ENCODE assay signal across 8 cellular contexts in genomic region chr11:17353228-17354021, GRCh38. TPM values are rescaled to one million over a fixed set of nuclear protein-coding genes. Genes with fewer than 3 reads are reported as not detected.
DNase-seq lines count a peak whose midpoint lies in the region; ATAC-seq and TF ChIP-seq lines count a peak whose summit lies in the region.

No MANE protein-coding gene starts in this region.

- H3K27ac ChIP-seq in HUES6 (ENCODE audit: low read depth, low read length) = no peak overlapping the region
- peak overlapping the region; percentile 94 for H3K27ac ChIP-seq in OCI-LY1 (ENCODE audit: low read depth, low read length, poor library complexity, severe bottlenecking)
- H3K27ac ChIP-seq in esophagus (ENCODE audit: low read depth in 2 of 2, low read length in 1 of 2) = peak overlapping the region; percentile 70 to 85

- peak overlapping the region; percentile 92 for H3K4me2 ChIP-seq in OCI-LY1 (ENCODE audit: low read length)

- ATAC-seq in mucosa of descending colon (peak; percentile 83), HG03095 (IDR thresholded peaks at IDR 0.05; ENCODE audit: unreplicated experiment) (no peak)

- H3K9me3 ChIP-seq in HUES6 (ENCODE audit: control insufficient read depth, insufficient read depth, low read depth, low read length) = no peaks in the 10 kb centered on the region
- H3K9me3 ChIP-seq in OCI-LY1 (ENCODE audit: low read length) = no peaks in the 10 kb centered on the region
- no peaks in the 10 kb centered on the region for H3K9me3 ChIP-seq in esophagus (ENCODE audit: control insufficient read depth in 2 of 2, insufficient read depth in 1 of 2, low read depth in 1 of 2, low read length in 1 of 2)
- no peaks in the 10 kb centered on the region for H3K9me3 ChIP-seq in mucosa of descending colon

- no peak for TF ChIP-seq CTCF in GM12865 (IDR thresholded peaks at IDR 0.05; ENCODE audit: insufficient read depth, low read depth, low read length, missing control alignments)
- TF ChIP-seq CTCF in OCI-LY1 (IDR thresholded peaks at IDR 0.05; ENCODE audit: low read length) = no peak
- TF ChIP-seq CTCF in mucosa of descending colon (IDR thresholded peaks at IDR 0.05) = no peak

- H3F3A ChIP-seq in OCI-LY1 (ENCODE audit: insufficient read depth, low read length) = peaks cover 11% of the 10 kb centered on the region; the same call in 1 of the 2 replicates

- H2AFZ ChIP-seq in OCI-LY1 (ENCODE audit: low read length) = no peak overlapping the region

- 1% methylated on average over 55 to 60 of the region's 60 CpGs for WGBS in esophagus, 2 donors

- no peaks in the 10 kb centered on the region for H3K9me2 ChIP-seq in OCI-LY1 (ENCODE audit: low read depth, low read length)

- H3K4me1 ChIP-seq in HUES6 (ENCODE audit: control insufficient read depth, insufficient read depth, low read length) (0 out of 2 replicates have a peak, but pooled peaks cover 14% of the 10 kb centered on the region), OCI-LY1 (ENCODE audit: insufficient read depth, low read length, severe bottlenecking) (peaks cover 34% of the 10 kb centered on the region), esophagus (ENCODE audit: control insufficient read depth in 2 of 2, insufficient read depth in 2 of 2, low read length in 1 of 2) (no peaks in the 10 kb centered on the region), mucosa of descending colon (ENCODE audit: low read depth) (peaks cover 17% of the 10 kb centered on the region)

- H3K36me3 ChIP-seq in HUES6 (ENCODE audit: control insufficient read depth, insufficient read depth, low read length) (no peaks in the 10 kb centered on the region), OCI-LY1 (ENCODE audit: insufficient read depth, low read length) (peaks cover 35% of the 10 kb centered on the region), esophagus (ENCODE audit: control insufficient read depth in 2 of 2, insufficient read depth in 2 of 2, low read length in 1 of 2) (no peaks in the 10 kb centered on the region), mucosa of descending colon (ENCODE audit: low read depth) (no peaks in the 10 kb centered on the region)

- no peaks in the 10 kb centered on the region for H4K20me1 ChIP-seq in OCI-LY1 (ENCODE audit: insufficient read depth, low read length)

- H3K79me2 ChIP-seq in OCI-LY1 (ENCODE audit: insufficient read depth, low read length) = peaks cover 15% of the 10 kb centered on the region

- H3K27me3 ChIP-seq in HUES6 (ENCODE audit: control insufficient read depth, insufficient read depth, low read length) = peaks cover 58% of the 10 kb centered on the region
- no peaks in the 10 kb centered on the region for H3K27me3 ChIP-seq in OCI-LY1 (ENCODE audit: insufficient read depth, low read length)
- no peaks in the 10 kb centered on the region for H3K27me3 ChIP-seq in esophagus (ENCODE audit: control insufficient read depth in 1 of 2, insufficient read depth in 2 of 2, low read length in 2 of 2)

- peak overlapping the region; percentile 65 for H3K4me3 ChIP-seq in GM12865 (ENCODE audit: low read depth, low read length)
- peak overlapping the region; percentile 50 for H3K4me3 ChIP-seq in HUES6 (ENCODE audit: low read depth, low read length)
- peak overlapping the region; percentile 76 for H3K4me3 ChIP-seq in OCI-LY1 (ENCODE audit: low read depth, low read length, poor library complexity, severe bottlenecking)
- H3K4me3 ChIP-seq in esophagus (ENCODE audit: low read depth in 1 of 2, low read length in 2 of 2) = peak overlapping the region; percentile 55 to 63
- peak overlapping the region; percentile 30 for H3K4me3 ChIP-seq in mucosa of descending colon

- H3K9ac ChIP-seq in HUES6 (ENCODE audit: low read length) = peak overlapping the region; percentile 21
- peak overlapping the region; percentile 83 for H3K9ac ChIP-seq in OCI-LY1 (ENCODE audit: low read length)

- intact Hi-C loops in mucosa of descending colon (cut with DNase I, micrococcal nuclease) = no loop called here

- DNase-seq in GM12865 (ENCODE audit: low read depth) = peak; percentile 33
- DNase-seq in activated T-cell treated with anti-CD3 and anti-CD28 coated beads, Interleukin-2, amount 50 U/mL, for 1 hour = peak; percentile 66
- DNase-seq in mucosa of descending colon = peak; percentile 85 to 91 (median 86)
- peak; percentile 27 for DNase-seq in stimulated activated CD8-positive, alpha-beta memory T cell treated with anti-CD3 and anti-CD28 coated beads, Interleukin-7, amount 100 ng/mL, for 24 hours (ENCODE audit: low read depth)

RNA-seq across cellular contexts. Expression of gene NCR3LG1, which starts 1.8 kb away (rescaled TPM):
- polyA plus RNA-seq in esophagus = under 1 TPM; 0.71 TPM
- total RNA-seq in mucosa of descending colon = 10 to 100 TPM in 2 of 3 donors, 1 to 10 TPM in 1; 6.0 to 16.7 (median 10.7) TPM

RNA-seq across cellular contexts. Expression of gene KCNJ11, which starts 35.0 kb away (rescaled TPM):
- under 1 TPM; 0.67 to 0.71 TPM for polyA plus RNA-seq in esophagus
- 1 to 10 TPM; 1.2 to 3.9 (median 1.6) TPM for total RNA-seq in mucosa of descending colon

Comparison
In these comparisons a context has a peak if more than half of its experiments do, and no peak if none do; other contexts are left out.
1. DNase-seq: peak in every context shown above with its lines; median percentile 86 in mucosa of descending colon; 66 in activated T-cell treated with anti-CD3 and anti-CD28 coated beads, Interleukin-2, amount 50 U/mL, for 1 hour; 33 in GM12865; 27 in stimulated activated CD8-positive, alpha-beta memory T cell treated with anti-CD3 and anti-CD28 coated beads, Interleukin-7, amount 100 ng/mL, for 24 hours.